ENCODE assay signal across 1 cellular context in genomic region chr6:31175961-31176360, GRCh38.
TF ChIP-seq lines count a peak whose summit lies in the region.

No MANE protein-coding gene starts in this region.

TF ChIP-seq in WTC11, 78 proteins besides CTCF, POLR2A, EP300 and RAD21:
- TF ChIP-seq PRRX2 (CRISPR knock-in tag; IDR thresholded peaks at IDR 0.05): no peak
